ENCODE assay signal across 8 cellular contexts in genomic region chr17:7844292-7845154, GRCh38. TPM values are rescaled to one million over a fixed set of nuclear protein-coding genes. Genes with fewer than 3 reads are reported as not detected.
A peak's percentile ranks its signal among the peaks of the same experiment; 100 is the strongest.
DNase-seq lines count a peak whose midpoint lies in the region; ATAC-seq, FAIRE-seq and TF ChIP-seq lines count a peak whose summit lies in the region.

No MANE protein-coding gene starts in this region.

- H3K4me2 ChIP-seq in MM.1S (ENCODE audit: low read depth, low read length): peak overlapping the region; percentile 100
- H3K4me2 ChIP-seq in SK-N-SH: peak overlapping the region; percentile 92

- peak; percentile 58 to 62 for ATAC-seq in activated naive CD4-positive, alpha-beta T cell treated with anti-CD3 and anti-CD28 coated beads, Interleukin-2, amount 50 U/mL, for 72 hours
- peak; percentile 74 for ATAC-seq in thoracic aorta (ENCODE audit: insufficient number of reproducible peaks, low FRiP score, low read depth)

- DNase-seq in GDM1 (lab: John Stamatoyannopoulos, UW) (peak; percentile 75), H54 (ENCODE audit: insufficient read length, low spot score) (peak; percentile 91), MM.1S (peak; percentile 93), SK-N-SH (peak; percentile 93), globus pallidus (ENCODE audit: low spot score) (peak; percentile 97), non-pigmented ciliary epithelial cell (ENCODE audit: low read depth) (peak; percentile 89), thoracic aorta (ENCODE audit: low spot score) (peak; percentile 85)
- DNase-seq in activated naive CD4-positive, alpha-beta T cell treated with anti-CD3 and anti-CD28 coated beads, Interleukin-2, amount 50 U/mL, for 72 hours (ENCODE audit: low spot score in 2 of 2): peak; percentile 81 to 91

- peak; percentile 69 for FAIRE-seq in H54 (lab: Jason Lieb, UNC)

- no peak for TF ChIP-seq RAD21 in SK-N-SH (IDR thresholded peaks at IDR 0.05; ENCODE audit: low read length)

- H3K79me2 ChIP-seq in MM.1S (ENCODE audit: low read length) (0 out of 2 replicates have a peak, but pooled peaks cover 7% of the 10 kb centered on the region), SK-N-SH (ENCODE audit: insufficient read depth) (peaks cover 49% of the 10 kb centered on the region)

- H3K27ac ChIP-seq in MM.1S (ENCODE audit: low read length): peak overlapping the region; percentile 93
- peak overlapping the region; percentile 86 to 100 for H3K27ac ChIP-seq in SK-N-SH (ENCODE audit: low read depth in 2 of 2, low read length in 1 of 2)
- peak overlapping the region; percentile 98 to 99 for H3K27ac ChIP-seq in thoracic aorta

- peak overlapping the region; percentile 96 to 99 for H3K27ac Mint-ChIP-seq in activated naive CD4-positive, alpha-beta T cell treated with anti-CD3 and anti-CD28 coated beads, Interleukin-2, amount 50 U/mL, for 72 hours

- peak; percentile 35; the same call in 1 of the 2 replicates for TF ChIP-seq POLR2A in H54 (IDR thresholded peaks at IDR 0.05; ENCODE audit: low read depth, low read length)

- H3K9me3 Mint-ChIP-seq in activated naive CD4-positive, alpha-beta T cell treated with anti-CD3 and anti-CD28 coated beads, Interleukin-2, amount 50 U/mL, for 72 hours: no peaks in the 10 kb centered on the region

- H3K9me3 ChIP-seq in MM.1S (replicated peaks; ENCODE audit: insufficient read depth, low read length) (no peaks in the 10 kb centered on the region), SK-N-SH (no peaks in the 10 kb centered on the region), thoracic aorta (no peaks in the 10 kb centered on the region)

- H3K27me3 ChIP-seq in MM.1S (replicated peaks; ENCODE audit: insufficient read depth, low read length): no peaks in the 10 kb centered on the region
- no peaks in the 10 kb centered on the region for H3K27me3 ChIP-seq in SK-N-SH (ENCODE audit: insufficient read depth)
- H3K27me3 ChIP-seq in thoracic aorta (replicated peaks; ENCODE audit: insufficient read depth): no peaks in the 10 kb centered on the region

- WGBS in SK-N-SH (ENCODE audit: low lambda C conversion rate): under 1% methylated on average over 29 of the region's 71 CpGs

- peak overlapping the region; percentile 98 for H3K9ac ChIP-seq in MM.1S (ENCODE audit: low read length)
- H3K9ac ChIP-seq in SK-N-SH: peak overlapping the region; percentile 99

- H3K36me3 Mint-ChIP-seq in activated naive CD4-positive, alpha-beta T cell treated with anti-CD3 and anti-CD28 coated beads, Interleukin-2, amount 50 U/mL, for 72 hours: peaks cover 9% of the 10 kb centered on the region in 2 donors

- H4K20me1 ChIP-seq in MM.1S (ENCODE audit: insufficient read depth, low read length): no peaks in the 10 kb centered on the region
- H4K20me1 ChIP-seq in SK-N-SH (ENCODE audit: insufficient read depth): peaks cover 43% of the 10 kb centered on the region

- peaks cover 13% of the 10 kb centered on the region for H3K4me1 ChIP-seq in MM.1S (ENCODE audit: low read length)
- peaks cover 26 to 32% of the 10 kb centered on the region in 2 experiments for H3K4me1 ChIP-seq in SK-N-SH (ENCODE audit: control insufficient read depth in 1 of 2, insufficient read depth in 2 of 2, low read depth in 1 of 2, low read length in 1 of 2)
- H3K4me1 ChIP-seq in thoracic aorta (ENCODE audit: control insufficient read depth in 1 of 2, low read depth in 2 of 2): peaks cover 11 to 20% of the 10 kb centered on the region in 2 donors

- no peaks in the 10 kb centered on the region for H3K36me3 ChIP-seq in MM.1S (replicated peaks; ENCODE audit: insufficient read depth, low read length)
- peaks cover 8 to 45% of the 10 kb centered on the region in 2 experiments for H3K36me3 ChIP-seq in SK-N-SH (replicated peaks in 1 of 2; ENCODE audit: control insufficient read depth in 1 of 2, insufficient read depth in 2 of 2, low read length in 1 of 2)
- H3K36me3 ChIP-seq in thoracic aorta: peaks cover 31% of the 10 kb centered on the region

- H2AFZ ChIP-seq in MM.1S (ENCODE audit: low read length) (peak overlapping the region; percentile 77), SK-N-SH (ENCODE audit: low read depth) (peak overlapping the region; percentile 63; the same call in 1 of the 2 replicates)

- POLR2A ChIA-PET in SK-N-SH (lab: Yijun Ruan, JAX): interaction anchor here (0.8 to 2.1 kb wide), 6 partner anchors 8 to 158 kb away, joined by 3 to 19 read pairs (median 4); partner anchors contain the start of genes CYB5D1, EFNB3, KDM6B and NAA38

- H3F3A ChIP-seq in MM.1S (ENCODE audit: insufficient read depth, low read length) (peaks cover 32% of the 10 kb centered on the region), SK-N-SH (replicated peaks; ENCODE audit: insufficient read depth) (peaks cover 37% of the 10 kb centered on the region)

- H3K9me2 ChIP-seq in MM.1S (replicated peaks; ENCODE audit: insufficient read depth, low read length) (no peaks in the 10 kb centered on the region), SK-N-SH (no peaks in the 10 kb centered on the region)

- H3K4me3 ChIP-seq in MM.1S (ENCODE audit: low read length): peak overlapping the region; percentile 94
- H3K4me3 ChIP-seq in SK-N-SH (ENCODE audit: low read depth in 2 of 2, low read length in 1 of 2): peak overlapping the region; percentile 66 to 67
- H3K4me3 ChIP-seq in thoracic aorta: peak overlapping the region; percentile 86

- peak in 1 of 2 experiments; percentile 63; a peak in 1 of 4 replicates for TF ChIP-seq EP300 in SK-N-SH (IDR thresholded peaks at IDR 0.05; ENCODE audit: borderline replicate concordance in 1 of 2, low read depth in 1 of 2, low read length in 1 of 2)

- CTCF ChIA-PET in SK-N-SH (lab: Yijun Ruan, JAX): interaction anchor here (1.0 to 4.1 kb wide), 10 partner anchors 10 to 320 kb away, joined by 3 to 37 read pairs (median 6); partner anchors contain the start of gene KDM6B

- TF ChIP-seq CTCF in MM.1S (IDR thresholded peaks at IDR 0.05; ENCODE audit: low read length): no peak
- TF ChIP-seq CTCF in SK-N-SH (IDR thresholded peaks at IDR 0.05): no peak
- TF ChIP-seq CTCF in thoracic aorta (IDR thresholded peaks at IDR 0.05): no peak

TF ChIP-seq in SK-N-SH, 30 proteins besides CTCF, POLR2A, EP300 and RAD21 (continues in another document):
- TF ChIP-seq EZH2phosphoT487 (IDR thresholded peaks at IDR 0.05; ENCODE audit: borderline replicate concordance, low read depth) (no peak), FOXM1 (IDR thresholded peaks at IDR 0.05; ENCODE audit: low read depth) (no peak), MXI1 (IDR thresholded peaks at IDR 0.05; ENCODE audit: low read depth, low read length) (peak; percentile 59), RFX5 (IDR thresholded peaks at IDR 0.05; ENCODE audit: low read length) (peak; percentile 94), GATA2 (CRISPR knock-in tag; IDR thresholded peaks at IDR 0.05) (no peak), POLR2AphosphoS5 (IDR thresholded peaks at IDR 0.05; ENCODE audit: low read depth, low read length) (peak; percentile 27; the same call in 1 of the 2 replicates), SMC3 (IDR thresholded peaks at IDR 0.05; ENCODE audit: low read depth, low read length) (no peak), MAX (IDR thresholded peaks at IDR 0.05; ENCODE audit: low read depth) (peak; percentile 47; the same call in 1 of the 2 replicates), TAF1 (IDR thresholded peaks at IDR 0.05; ENCODE audit: borderline replicate concordance, low read depth, low read length) (0 out of 2 replicates have a peak, but pooled peaks have one; percentile 9), CHD2 (IDR thresholded peaks at IDR 0.05; ENCODE audit: low read length, partially characterized antibody) (peak; percentile 87), TEAD4 (IDR thresholded peaks at IDR 0.05; ENCODE audit: borderline replicate concordance, insufficient read depth) (no peak), TCF12 (IDR thresholded peaks at IDR 0.05) (no peak), RXRA (IDR thresholded peaks at IDR 0.05; ENCODE audit: borderline replicate concordance, low read depth) (peak; percentile 82; the same call in 1 of the 2 replicates), GABPA (IDR thresholded peaks at IDR 0.05; ENCODE audit: low read depth) (no peak), YY1 (IDR thresholded peaks at IDR 0.05; ENCODE audit: low read depth) (no peak)

RNA-seq across cellular contexts. Expression of gene TMEM88, which starts 10.3 kb away (rescaled TPM):
- 0.83 and 1.2 TPM in 2 replicates for polyA plus RNA-seq in SK-N-SH (2012; rRNA removed)
- 0.18 and 0.53 TPM in 2 replicates for polyA plus RNA-seq in SK-N-SH (2012; cell fraction: cytosol; rRNA removed)
- polyA plus RNA-seq in SK-N-SH (2012; cell fraction: nucleus; rRNA removed): 10.9 and 14.0 TPM in 2 replicates
- total RNA-seq in activated naive CD4-positive, alpha-beta T cell treated with anti-CD3 and anti-CD28 coated beads, Interleukin-2, amount 50 U/mL, for 72 hours: 1 to 10 TPM; 1.3 to 1.8 TPM
- 10 to 100 TPM in 1 of 2 donors, 1 to 10 TPM in 1; 4.1 to 21.9 TPM for total RNA-seq in thoracic aorta

RNA-seq across cellular contexts. Expression of gene KDM6B, which starts 10.5 kb away (rescaled TPM):
- polyA plus RNA-seq in SK-N-SH (2012; rRNA removed): 1.4 and 2.6 TPM in 2 replicates
- polyA plus RNA-seq in SK-N-SH (2012; cell fraction: cytosol; rRNA removed): 1.5 and 2.1 TPM in 2 replicates
- 12.6 and 12.7 TPM in 2 replicates for polyA plus RNA-seq in SK-N-SH (2012; cell fraction: nucleus; rRNA removed)
- 10 to 100 TPM; 34.9 to 41.2 TPM for total RNA-seq in activated naive CD4-positive, alpha-beta T cell treated with anti-CD3 and anti-CD28 coated beads, Interleukin-2, amount 50 U/mL, for 72 hours
- 10 to 100 TPM in 1 of 2 donors, 1 to 10 TPM in 1; 9.5 to 35.8 TPM for total RNA-seq in thoracic aorta

RNA-seq across cellular contexts. Expression of gene NAA38, which starts 12.8 kb away (rescaled TPM):
- 133 and 202 TPM in 2 replicates for polyA plus RNA-seq in SK-N-SH (2012; rRNA removed)
- 105 and 121 TPM in 2 replicates for polyA plus RNA-seq in SK-N-SH (2012; cell fraction: cytosol; rRNA removed)
- polyA plus RNA-seq in SK-N-SH (2012; cell fraction: nucleus; rRNA removed): 74.0 and 122 TPM in 2 replicates
- total RNA-seq in activated naive CD4-positive, alpha-beta T cell treated with anti-CD3 and anti-CD28 coated beads, Interleukin-2, amount 50 U/mL, for 72 hours: 100 to 1,000 TPM in 1 of 2 donors, 10 to 100 TPM in 1; 91.4 to 103 TPM
- total RNA-seq in thoracic aorta: 10 to 100 TPM; 49.5 to 62.7 TPM

RNA-seq across cellular contexts. Expression of gene CYB5D1, which starts 13.3 kb away (rescaled TPM):
- polyA plus RNA-seq in SK-N-SH (2012; rRNA removed): 8.8 and 9.8 TPM in 2 replicates
- polyA plus RNA-seq in SK-N-SH (2012; cell fraction: cytosol; rRNA removed): 8.5 and 9.4 TPM in 2 replicates
- polyA plus RNA-seq in SK-N-SH (2012; cell fraction: nucleus; rRNA removed): 11.6 and 16.8 TPM in 2 replicates
- 10 to 100 TPM in 1 of 2 donors, 1 to 10 TPM in 1; 8.0 to 20.2 TPM for total RNA-seq in activated naive CD4-positive, alpha-beta T cell treated with anti-CD3 and anti-CD28 coated beads, Interleukin-2, amount 50 U/mL, for 72 hours
- total RNA-seq in thoracic aorta: 1 to 10 TPM; 3.8 to 8.9 TPM

RNA-seq across cellular contexts. Expression of gene CHD3, which starts 44.1 kb away (rescaled TPM):
- polyA plus RNA-seq in SK-N-SH (2012; rRNA removed): 55.2 and 56.2 TPM in 2 replicates
- polyA plus RNA-seq in SK-N-SH (2012; cell fraction: cytosol; rRNA removed): 26.4 and 34.7 TPM in 2 replicates
- 200 and 219 TPM in 2 replicates for polyA plus RNA-seq in SK-N-SH (2012; cell fraction: nucleus; rRNA removed)
- 100 to 1,000 TPM; 182 to 212 TPM for total RNA-seq in activated naive CD4-positive, alpha-beta T cell treated with anti-CD3 and anti-CD28 coated beads, Interleukin-2, amount 50 U/mL, for 72 hours
- 100 to 1,000 TPM in 1 of 2 donors, 10 to 100 TPM in 1; 80.6 to 171 TPM for total RNA-seq in thoracic aorta

Comparison
In these comparisons a context has a peak if more than half of its experiments do, and no peak if none do; other contexts are left out.
1. Peak in every context shown above with its lines: DNase-seq, ATAC-seq, H3K4me3 ChIP-seq and H3K27ac ChIP-seq.